In the genomic region with DNA sequence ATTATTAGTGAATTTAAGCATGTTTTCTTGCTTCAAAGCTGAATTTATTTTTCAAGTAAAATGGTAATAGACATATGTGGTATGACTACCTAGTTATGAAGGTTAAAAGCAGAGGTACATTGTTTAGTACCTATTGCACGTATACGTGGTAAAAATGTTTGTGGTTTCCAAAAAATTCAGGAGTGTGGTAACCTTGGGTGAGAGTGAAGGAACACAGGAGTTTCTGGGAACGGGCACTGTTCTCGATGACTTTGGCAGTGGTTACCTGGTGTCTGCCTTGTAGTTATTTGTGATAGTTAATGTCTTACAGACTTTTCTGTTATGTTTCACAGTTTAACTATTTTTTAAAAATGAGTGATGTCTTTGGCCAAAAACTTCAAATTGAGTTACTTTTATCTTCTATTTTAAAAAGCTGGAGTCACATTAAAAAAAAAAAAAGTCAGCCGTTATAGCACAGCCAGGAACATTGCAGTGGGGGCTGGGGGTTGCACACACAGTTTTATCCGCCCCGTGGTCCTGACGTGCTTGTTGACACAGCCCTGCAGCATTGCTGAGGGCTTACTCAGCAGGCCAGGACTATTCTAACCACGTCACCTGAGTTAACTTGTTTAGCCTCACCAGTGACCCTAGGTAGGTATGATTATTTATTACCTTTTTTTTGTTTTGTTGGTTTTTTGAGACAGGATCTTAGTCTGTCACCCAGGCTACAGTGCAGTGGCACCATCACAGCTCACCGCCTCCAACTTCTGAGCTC, we compare ENCODE assay signal across 13 cellular contexts. TPM values are rescaled to one million over a fixed set of nuclear protein-coding genes. Genes with fewer than 3 reads are reported as not detected.
DNase-seq lines count a peak whose midpoint lies in the region; ATAC-seq and TF ChIP-seq lines count a peak whose summit lies in the region.
"Had no signal": no experiment of that assay in that cellular context is flagged by ENCODE, and none has a peak within 500 bp of the region (broad histone marks: within the 10 kb centered on the region; RNA-seq: fewer than 3 reads in every experiment).

No MANE protein-coding gene starts in this region.

- WGBS in liver, result 52% methylated on average over 10 of the region's 10 CpGs
- WGBS in mesendoderm (ENCODE audit: extremely low coverage, insufficient coverage, low lambda C conversion rate), result no CpG with 5 or more reads among the region's 10 CpGs

- no peak overlapping the region for H2AK5ac ChIP-seq in mesendoderm (ENCODE audit: low read length)

- TF ChIP-seq CTCF in choroid plexus epithelial cell (conservative IDR thresholded peaks at IDR 0.05; ENCODE audit: low read depth, low read length) (no peak), liver (IDR thresholded peaks at IDR 0.05; ENCODE audit: low read depth, low read length, missing input control) (no peak)

- H2BK120ac ChIP-seq in mesendoderm (ENCODE audit: low read depth, low read length), result no peak overlapping the region

- H3K18ac ChIP-seq in mesendoderm (ENCODE audit: low read length), result no peak overlapping the region

- H3K79me1 ChIP-seq in mesendoderm (ENCODE audit: low read length), result peaks cover 10% of the 10 kb centered on the region

- ATAC-seq in HG02884 (IDR thresholded peaks at IDR 0.05; ENCODE audit: unreplicated experiment), result no peak
- ATAC-seq: natural killer cell treated with Interleukin-12 subunit alpha and Interleukin-12 subunit beta and Interleukin-15 and Interleukin-18, amount 100 ng/mL, for 72 hours had no signal

- H2BK15ac ChIP-seq in mesendoderm (replicated peaks; ENCODE audit: low read depth), result no peak overlapping the region

- H3K23ac ChIP-seq in mesendoderm (ENCODE audit: low read length), result no peak overlapping the region

- no peaks in the 10 kb centered on the region for H3K9me3 ChIP-seq in liver (ENCODE audit: control insufficient read depth in 4 of 4, low read length in 3 of 4)

- H3K9ac ChIP-seq in liver (ENCODE audit: low read depth in 1 of 2, low read length in 2 of 2) (peak overlapping the region in 1 of 2 donors; percentile 73), mesendoderm (ENCODE audit: low read length) (no peak overlapping the region)

- H3K56ac ChIP-seq in mesendoderm (ENCODE audit: low read length), result no peak overlapping the region

- H2BK5ac ChIP-seq in mesendoderm (ENCODE audit: low read length), result no peak overlapping the region

- no peak overlapping the region for H3K4me2 ChIP-seq in mesendoderm (ENCODE audit: low read length)

- H4K5ac ChIP-seq in mesendoderm (ENCODE audit: low read length), result no peak overlapping the region

- no peak for TF ChIP-seq RAD21 in liver (IDR thresholded peaks at IDR 0.05)

- H3K79me2 ChIP-seq in mesendoderm (ENCODE audit: control insufficient read depth, insufficient read depth, low read length), result peaks cover 66% of the 10 kb centered on the region

- H3K27ac ChIP-seq in liver (ENCODE audit: low read depth in 1 of 2, low read length in 2 of 2) (peak overlapping the region; percentile 47 to 68), mesendoderm (ENCODE audit: low read depth, low read length) (no peak overlapping the region)

- H3K36me3 ChIP-seq in liver (ENCODE audit: control insufficient read depth in 4 of 4, insufficient read depth in 3 of 4, low read depth in 1 of 4, low read length in 3 of 4) (peaks cover 15 to 44% (median 31%) of the 10 kb centered on the region in 4 donors), mesendoderm (ENCODE audit: control insufficient read depth, insufficient read depth, low read length) (peaks cover 13% of the 10 kb centered on the region)

- no peak overlapping the region for H4K8ac ChIP-seq in mesendoderm (ENCODE audit: low read depth, low read length)

- H3K4me3 ChIP-seq in choroid plexus epithelial cell (ENCODE audit: low read depth, low read length) (no peak overlapping the region), liver (ENCODE audit: low read depth in 1 of 3, low read length in 3 of 3) (no peak overlapping the region), mesendoderm (ENCODE audit: low read length) (no peak overlapping the region)

- H3K4ac ChIP-seq in mesendoderm (ENCODE audit: low read depth, low read length), result no peak overlapping the region

- H3K4me1 ChIP-seq in liver (ENCODE audit: control insufficient read depth in 4 of 4, insufficient read depth in 4 of 4, low read length in 3 of 4), result peaks cover 0 to 9% (median 6%) of the 10 kb centered on the region in 4 donors
- no peaks in the 10 kb centered on the region for H3K4me1 ChIP-seq in mesendoderm (ENCODE audit: control insufficient read depth, low read depth, low read length)

- peak; percentile 93 for DNase-seq in A172 (ENCODE audit: low spot score)
- peak; percentile 94 for DNase-seq in M059J (ENCODE audit: low read depth)
- DNase-seq in choroid plexus epithelial cell (ENCODE audit: low read depth), result peak; percentile 96
- DNase-seq in DMS 273 (lab: John Stamatoyannopoulos, UW; ENCODE audit: unreplicated experiment), result no peak
- DNase-seq in stimulated activated CD4-positive, alpha-beta T cell treated with anti-CD3 and anti-CD28 coated beads, Interleukin-12 subunit alpha, Interleukin-12 subunit beta, amount 100 ng/mL, for 4 hours, result no peak
- DNase-seq in mesendoderm, result no peak
- DNase-seq: caudate nucleus, GOT3, hypothalamus, NCI-H526 had no signal

- H3K27me3 ChIP-seq in liver (ENCODE audit: control insufficient read depth in 4 of 4, insufficient read depth in 4 of 4, low read length in 3 of 4), result no peaks in the 10 kb centered on the region
- no peaks in the 10 kb centered on the region for H3K27me3 ChIP-seq in mesendoderm (ENCODE audit: insufficient read depth, low read length, poor library complexity)

TF ChIP-seq in liver, 16 proteins besides CTCF, POLR2A, EP300 and RAD21 (continues in another document):
- TF ChIP-seq HNF4A (conservative IDR thresholded peaks at IDR 0.05) (no peak), NR2F2 (IDR thresholded peaks at IDR 0.05) (no peak), SP1 (IDR thresholded peaks at IDR 0.05) (peak; percentile 33), FOXA1 (IDR thresholded peaks at IDR 0.05) (peak; percentile 72), RXRA (IDR thresholded peaks at IDR 0.05) (peak in 1 of 2 donors; percentile 35), YY1 (IDR thresholded peaks at IDR 0.05) (no peak), JUND (IDR thresholded peaks at IDR 0.05) (peak; percentile 48 to 56), FOXA2 (IDR thresholded peaks at IDR 0.05) (peak; percentile 88), EGR1 (IDR thresholded peaks at IDR 0.05; ENCODE audit: low read depth in 2 of 2) (no peak), HNF4G (IDR thresholded peaks at IDR 0.05) (no peak), TAF1 (conservative IDR thresholded peaks at IDR 0.05) (no peak)
- TF ChIP-seq, protein P1, sequence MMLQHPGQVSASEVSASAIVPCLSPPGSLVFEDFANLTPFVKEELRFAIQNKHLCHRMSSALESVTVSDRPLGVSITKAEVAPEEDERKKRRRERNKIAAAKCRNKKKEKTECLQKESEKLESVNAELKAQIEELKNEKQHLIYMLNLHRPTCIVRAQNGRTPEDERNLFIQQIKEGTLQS (IDR thresholded peaks at IDR 0.05), result peak; percentile 44
- TF ChIP-seq, protein P2, sequence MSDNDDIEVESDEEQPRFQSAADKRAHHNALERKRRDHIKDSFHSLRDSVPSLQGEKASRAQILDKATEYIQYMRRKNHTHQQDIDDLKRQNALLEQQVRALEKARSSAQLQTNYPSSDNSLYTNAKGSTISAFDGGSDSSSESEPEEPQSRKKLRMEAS (IDR thresholded peaks at IDR 0.05), result no peak
- TF ChIP-seq, protein P3, sequence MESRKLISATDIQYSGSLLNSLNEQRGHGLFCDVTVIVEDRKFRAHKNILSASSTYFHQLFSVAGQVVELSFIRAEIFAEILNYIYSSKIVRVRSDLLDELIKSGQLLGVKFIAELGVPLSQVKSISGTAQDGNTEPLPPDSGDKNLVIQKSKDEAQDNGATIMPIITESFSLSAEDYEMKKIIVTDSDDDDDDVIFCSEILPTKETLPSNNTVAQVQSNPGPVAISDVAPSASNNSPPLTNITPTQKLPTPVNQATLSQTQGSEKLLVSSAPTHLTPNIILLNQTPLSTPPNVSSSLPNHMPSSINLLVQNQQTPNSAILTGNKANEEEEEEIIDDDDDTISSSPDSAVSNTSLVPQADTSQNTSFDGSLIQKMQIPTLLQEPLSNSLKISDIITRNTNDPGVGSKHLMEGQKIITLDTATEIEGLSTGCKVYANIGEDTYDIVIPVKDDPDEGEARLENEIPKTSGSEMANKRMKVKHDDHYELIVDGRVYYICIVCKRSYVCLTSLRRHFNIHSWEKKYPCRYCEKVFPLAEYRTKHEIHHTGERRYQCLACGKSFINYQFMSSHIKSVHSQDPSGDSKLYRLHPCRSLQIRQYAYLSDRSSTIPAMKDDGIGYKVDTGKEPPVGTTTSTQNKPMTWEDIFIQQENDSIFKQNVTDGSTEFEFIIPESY (IDR thresholded peaks at IDR 0.05), result no peak

RNA-seq across cellular contexts. Expression of a gene that starts 10.9 kb away (rescaled TPM):
- total RNA-seq in A172 (2014; rRNA removed; shearing (Covaris generic)), result 120 and 149 TPM in 2 replicates
- 126 and 168 TPM in 2 replicates for total RNA-seq in M059J (2014; rRNA removed; shearing (Covaris generic))
- total RNA-seq in liver, result 10 to 100 TPM; 31.0 to 32.6 TPM
- 10 to 100 TPM in 1 of 2 donors, 1 to 10 TPM in 1; 7.4 to 25.8 TPM for polyA plus RNA-seq in liver
- polyA plus RNA-seq in mesendoderm (2013, experiment 1 of 2), result 167 TPM
- polyA plus RNA-seq in mesendoderm (2013, experiment 2 of 2), result 168 TPM

RNA-seq across cellular contexts. Expression of a gene that starts 17.0 kb away (rescaled TPM):
- total RNA-seq in A172 (2014; rRNA removed; shearing (Covaris generic)), result 26.0 and 39.3 TPM in 2 replicates
- total RNA-seq in M059J (2014; rRNA removed; shearing (Covaris generic)), result 7.1 and 9.4 TPM in 2 replicates
- total RNA-seq in liver, result 10 to 100 TPM; 10.1 to 43.0 TPM
- polyA plus RNA-seq in liver, result 1 to 10 TPM; 4.1 to 8.5 TPM
- polyA plus RNA-seq in mesendoderm (2013, experiment 1 of 2), result 16.1 TPM
- polyA plus RNA-seq in mesendoderm (2013, experiment 2 of 2), result 14.7 TPM

Comparison
In these comparisons a context has a peak if more than half of its experiments do, and no peak if none do; other contexts are left out.
1. DNase-seq: peak in A172 (single experiment), M059J (single experiment) and choroid plexus epithelial cell (single experiment); none in DMS 273 (single experiment), stimulated activated CD4-positive, alpha-beta T cell treated with anti-CD3 and anti-CD28 coated beads, Interleukin-12 subunit alpha, Interleukin-12 subunit beta, amount 100 ng/mL, for 4 hours (single experiment) and mesendoderm (single experiment).